1 cellular context compared by ENCODE assay signal in the genomic region with DNA sequence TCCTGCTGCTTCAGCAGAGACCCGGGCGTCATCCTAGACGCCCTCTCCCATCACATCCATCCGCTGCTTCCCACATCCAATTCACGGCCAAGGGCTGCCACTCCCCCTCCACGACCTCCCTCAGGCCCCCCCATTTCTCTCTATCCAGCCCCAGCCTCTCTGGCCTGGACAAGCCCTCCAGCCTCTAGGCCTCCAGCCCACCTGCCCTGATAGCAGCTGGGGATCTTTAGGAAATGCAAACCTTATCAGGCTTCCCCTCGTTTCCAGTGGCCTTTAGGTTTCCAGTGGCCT.
TF ChIP-seq lines count a peak whose summit lies in the region.

No MANE protein-coding gene starts in this region.

TF ChIP-seq in HepG2, 621 proteins besides CTCF, POLR2A, EP300 and RAD21:
- TF ChIP-seq ZNF557 (CRISPR knock-in tag; IDR thresholded peaks at IDR 0.05) = no peak
- no peak for TF ChIP-seq BRCA1 (CRISPR knock-in tag; IDR thresholded peaks at IDR 0.05)
- no peak for TF ChIP-seq ZNF619 (CRISPR knock-in tag; IDR thresholded peaks at IDR 0.05)
- TF ChIP-seq RORA (CRISPR knock-in tag; IDR thresholded peaks at IDR 0.05) = no peak
- TF ChIP-seq, protein P1, sequence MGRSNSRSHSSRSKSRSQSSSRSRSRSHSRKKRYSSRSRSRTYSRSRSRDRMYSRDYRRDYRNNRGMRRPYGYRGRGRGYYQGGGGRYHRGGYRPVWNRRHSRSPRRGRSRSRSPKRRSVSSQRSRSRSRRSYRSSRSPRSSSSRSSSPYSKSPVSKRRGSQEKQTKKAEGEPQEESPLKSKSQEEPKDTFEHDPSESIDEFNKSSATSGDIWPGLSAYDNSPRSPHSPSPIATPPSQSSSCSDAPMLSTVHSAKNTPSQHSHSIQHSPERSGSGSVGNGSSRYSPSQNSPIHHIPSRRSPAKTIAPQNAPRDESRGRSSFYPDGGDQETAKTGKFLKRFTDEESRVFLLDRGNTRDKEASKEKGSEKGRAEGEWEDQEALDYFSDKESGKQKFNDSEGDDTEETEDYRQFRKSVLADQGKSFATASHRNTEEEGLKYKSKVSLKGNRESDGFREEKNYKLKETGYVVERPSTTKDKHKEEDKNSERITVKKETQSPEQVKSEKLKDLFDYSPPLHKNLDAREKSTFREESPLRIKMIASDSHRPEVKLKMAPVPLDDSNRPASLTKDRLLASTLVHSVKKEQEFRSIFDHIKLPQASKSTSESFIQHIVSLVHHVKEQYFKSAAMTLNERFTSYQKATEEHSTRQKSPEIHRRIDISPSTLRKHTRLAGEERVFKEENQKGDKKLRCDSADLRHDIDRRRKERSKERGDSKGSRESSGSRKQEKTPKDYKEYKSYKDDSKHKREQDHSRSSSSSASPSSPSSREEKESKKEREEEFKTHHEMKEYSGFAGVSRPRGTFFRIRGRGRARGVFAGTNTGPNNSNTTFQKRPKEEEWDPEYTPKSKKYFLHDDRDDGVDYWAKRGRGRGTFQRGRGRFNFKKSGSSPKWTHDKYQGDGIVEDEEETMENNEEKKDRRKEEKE (IDR thresholded peaks at IDR 0.05) = no peak
- TF ChIP-seq GZF1 (CRISPR knock-in tag; IDR thresholded peaks at IDR 0.05) = no peak
- TF ChIP-seq ZNF331 (CRISPR knock-in tag; IDR thresholded peaks at IDR 0.05) = no peak
- no peak for TF ChIP-seq CCAR2 (optimal IDR thresholded peaks at IDR 0.05; ENCODE audit: low read depth, low read length)
- TF ChIP-seq ZNF343 (CRISPR knock-in tag; IDR thresholded peaks at IDR 0.05) = no peak
- TF ChIP-seq ZNF773 (CRISPR knock-in tag; IDR thresholded peaks at IDR 0.05; ENCODE audit: borderline replicate concordance) = no peak
- TF ChIP-seq NR3C1 (CRISPR knock-in tag; IDR thresholded peaks at IDR 0.05) = no peak
- TF ChIP-seq ZFY (CRISPR knock-in tag; IDR thresholded peaks at IDR 0.05) = no peak
- TF ChIP-seq ISX (CRISPR knock-in tag; conservative IDR thresholded peaks at IDR 0.05) = no peak
- TF ChIP-seq NR2F1 (CRISPR knock-in tag; IDR thresholded peaks at IDR 0.05) = no peak
- no peak for TF ChIP-seq ZNF605 (CRISPR knock-in tag; IDR thresholded peaks at IDR 0.05)
- no peak for TF ChIP-seq ELF4 (CRISPR knock-in tag; IDR thresholded peaks at IDR 0.05; ENCODE audit: borderline replicate concordance)
- TF ChIP-seq TCF7 (IDR thresholded peaks at IDR 0.05; ENCODE audit: low read depth) = no peak
